ENCODE assay signal across 8 cellular contexts in the genomic region with DNA sequence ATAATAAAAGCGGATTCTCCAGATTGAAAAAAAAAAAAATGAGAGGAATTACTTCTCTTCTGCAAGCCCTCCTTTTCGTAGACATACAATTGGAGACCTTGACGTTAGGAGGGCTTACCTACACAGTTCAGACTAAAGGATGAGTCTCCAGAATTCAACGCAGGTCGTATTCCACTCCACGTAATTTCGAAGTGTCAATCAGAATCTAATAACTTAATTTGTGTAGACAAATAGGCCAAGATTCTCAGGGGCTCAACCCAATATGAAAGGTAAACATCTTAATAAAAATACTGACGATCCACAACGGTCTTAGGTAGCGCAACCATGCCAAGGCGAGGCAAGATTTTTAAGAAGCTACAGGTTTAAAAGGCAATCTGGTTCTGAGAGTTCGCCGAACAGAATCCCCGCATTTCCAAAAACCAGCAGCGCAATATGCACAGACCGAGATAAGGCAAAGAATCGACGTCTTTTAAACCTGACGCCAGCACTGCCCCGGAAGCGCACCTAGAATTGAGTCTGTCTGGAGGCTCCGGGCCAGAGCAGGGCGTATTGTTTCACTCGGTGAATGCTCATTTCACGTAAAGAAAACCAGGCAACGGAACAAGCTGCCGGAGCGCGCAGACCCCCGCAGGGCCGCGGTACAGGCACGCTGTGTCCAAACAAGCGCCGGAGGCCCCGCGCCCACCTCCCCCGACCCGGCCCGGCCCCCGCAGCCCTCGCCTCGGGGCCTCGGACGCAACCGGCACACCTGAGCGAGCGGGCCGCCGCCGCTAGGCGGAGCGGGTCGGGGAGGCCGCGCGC. TPM values are rescaled to one million over a fixed set of nuclear protein-coding genes. Genes with fewer than 3 reads are reported as not detected.
A peak's percentile ranks its signal among the peaks of the same experiment; 100 is the strongest.
DNase-seq lines count a peak whose midpoint lies in the region; ATAC-seq and TF ChIP-seq lines count a peak whose summit lies in the region.

No MANE protein-coding gene starts in this region.

- in situ Hi-C loops in GM13976 (cut with MboI; ENCODE audit: low sequenced_read_pairs, unreplicated experiment): no loop called here

- H3K36me3 ChIP-seq in parathyroid adenoma (ENCODE audit: control insufficient read depth, insufficient read depth, low read length): no peaks in the 10 kb centered on the region

- no peaks in the 10 kb centered on the region for H3K4me1 ChIP-seq in parathyroid adenoma

- no peaks in the 10 kb centered on the region for H3K27me3 ChIP-seq in parathyroid adenoma (ENCODE audit: control insufficient read depth, insufficient read depth, low read length)

- H3K36me3 Mint-ChIP-seq in activated T-helper 1 cell treated with anti-CD3 and anti-CD28 coated beads, Interleukin-12 subunit alpha, Interleukin-12 subunit beta, Interleukin-2, Interleukin-4 antibody, amounts not matched to agents 30 ng/mL and 10 ng/mL and 1 ng/mL, durations not matched to agents 14 hours and 24 hours and 36 hours (ENCODE audit: low read depth): no peaks in the 10 kb centered on the region

- H3K4me3 ChIP-seq in AG04449 (ENCODE audit: low read depth, low read length) (peak overlapping the region; percentile 98), parathyroid adenoma (ENCODE audit: low read depth, low read length) (peak overlapping the region; percentile 90)

- POLR2A ChIA-PET in AG04449 (lab: Yijun Ruan, JAX): interaction anchor here (0.5 to 1.5 kb wide), 5 partner anchors 13 to 308 kb away, joined by 3 to 8 read pairs (median 4); partner anchors contain the start of genes DNAAF1 and HSDL1

- H3K9ac ChIP-seq in parathyroid adenoma: peak overlapping the region; percentile 91

- TF ChIP-seq CTCF in AG04449 (IDR thresholded peaks at IDR 0.05; ENCODE audit: insufficient read depth, low read length, missing control alignments) (no peak), GM13976 (IDR thresholded peaks at IDR 0.05; ENCODE audit: borderline replicate concordance, control extremely low read depth, extremely low read depth, insufficient read depth, missing control alignments) (peak; percentile 16), parathyroid adenoma (IDR thresholded peaks at IDR 0.05) (peak; percentile 25)

- ATAC-seq in HG02798 (IDR thresholded peaks at IDR 0.05; ENCODE audit: poor library complexity, unreplicated experiment): peak; percentile 24

- H3K9me3 ChIP-seq in parathyroid adenoma (ENCODE audit: control insufficient read depth, low read length): no peaks in the 10 kb centered on the region

- H3K27ac Mint-ChIP-seq in activated T-helper 1 cell treated with anti-CD3 and anti-CD28 coated beads, Interleukin-12 subunit alpha, Interleukin-12 subunit beta, Interleukin-2, Interleukin-4 antibody, amounts not matched to agents 30 ng/mL and 10 ng/mL and 1 ng/mL, durations not matched to agents 14 hours and 24 hours and 36 hours: peak overlapping the region; percentile 95

- CTCF ChIA-PET in AG04449 (lab: Yijun Ruan, JAX): interaction anchor here (1.0 to 5.1 kb wide), 16 partner anchors 10 to 390 kb away, joined by 3 to 24 read pairs (median 4); partner anchors contain the start of gene TAF1C

- H3K4me1 Mint-ChIP-seq in activated T-helper 1 cell treated with anti-CD3 and anti-CD28 coated beads, Interleukin-12 subunit alpha, Interleukin-12 subunit beta, Interleukin-2, Interleukin-4 antibody, amounts not matched to agents 30 ng/mL and 10 ng/mL and 1 ng/mL, durations not matched to agents 14 hours and 24 hours and 36 hours (ENCODE audit: low read depth): peaks cover 26% of the 10 kb centered on the region

- H3K4me2 ChIP-seq in parathyroid adenoma (ENCODE audit: low read length): peak overlapping the region; percentile 98

- peaks cover 26% of the 10 kb centered on the region for H3K79me2 ChIP-seq in parathyroid adenoma

- peak overlapping the region; percentile 92 for H3K4me3 Mint-ChIP-seq in activated T-helper 1 cell treated with anti-CD3 and anti-CD28 coated beads, Interleukin-12 subunit alpha, Interleukin-12 subunit beta, Interleukin-2, Interleukin-4 antibody, amounts not matched to agents 30 ng/mL and 10 ng/mL and 1 ng/mL, durations not matched to agents 14 hours and 24 hours and 36 hours

- DNase-seq in AG04449 (ENCODE audit: low read depth, low spot score) (no peak), GM13976 (ENCODE audit: low spot score) (no peak), NCI-H2171 treated with DMSO at 0.1 percent for 48 hours (lab: John Stamatoyannopoulos, UW) (peak; percentile 74), head of caudate nucleus (peak in 33 of 42 donors; percentile 34 to 73 (median 55)), GM19240 (ENCODE audit: insufficient read length, low spot score) (no peak)
- DNase-seq in activated T-helper 1 cell treated with anti-CD3 and anti-CD28 coated beads, Interleukin-12 subunit alpha, Interleukin-12 subunit beta, Interleukin-2, Interleukin-4 antibody, amounts not matched to agents 30 ng/mL and 10 ng/mL and 1 ng/mL, durations not matched to agents 14 hours and 24 hours and 36 hours (ENCODE audit: low spot score): no peak

- no peaks in the 10 kb centered on the region for H3K27me3 Mint-ChIP-seq in activated T-helper 1 cell treated with anti-CD3 and anti-CD28 coated beads, Interleukin-12 subunit alpha, Interleukin-12 subunit beta, Interleukin-2, Interleukin-4 antibody, amounts not matched to agents 30 ng/mL and 10 ng/mL and 1 ng/mL, durations not matched to agents 14 hours and 24 hours and 36 hours (ENCODE audit: insufficient read depth)

- intact Hi-C loops in activated T-helper 1 cell treated with anti-CD3 and anti-CD28 coated beads, Interleukin-12 subunit alpha, Interleukin-12 subunit beta, Interleukin-2, Interleukin-4 antibody, amounts not matched to agents 30 ng/mL and 10 ng/mL and 1 ng/mL, durations not matched to agents 14 hours and 24 hours and 36 hours (cut with micrococcal nuclease): loop anchor here (1.0 to 10.0 kb wide), 8 partner anchors 17 to 389 kb away; partner anchors contain the start of genes DNAAF1, HSBP1, HSDL1 and MEAK7
- intact Hi-C loops in head of caudate nucleus (cut with DNase I): no loop called here

- peak overlapping the region; percentile 98 for H2AFZ ChIP-seq in parathyroid adenoma

- peak overlapping the region; percentile 81 for H3K27ac ChIP-seq in parathyroid adenoma

- no peaks in the 10 kb centered on the region for H3K9me3 Mint-ChIP-seq in activated T-helper 1 cell treated with anti-CD3 and anti-CD28 coated beads, Interleukin-12 subunit alpha, Interleukin-12 subunit beta, Interleukin-2, Interleukin-4 antibody, amounts not matched to agents 30 ng/mL and 10 ng/mL and 1 ng/mL, durations not matched to agents 14 hours and 24 hours and 36 hours

RNA-seq across cellular contexts. Expression of gene MBTPS1, which starts 0.6 kb away (rescaled TPM):
- 54.5 and 60.0 TPM in 2 replicates for total RNA-seq in activated T-helper 1 cell treated with anti-CD3 and anti-CD28 coated beads, Interleukin-12 subunit alpha, Interleukin-12 subunit beta, Interleukin-2, Interleukin-4 antibody, amounts not matched to agents 30 ng/mL and 10 ng/mL and 1 ng/mL, durations not matched to agents 14 hours and 24 hours and 36 hours

RNA-seq across cellular contexts. Expression of gene HSDL1, which starts 28.9 kb away (rescaled TPM):
- 19.2 and 23.1 TPM in 2 replicates for total RNA-seq in activated T-helper 1 cell treated with anti-CD3 and anti-CD28 coated beads, Interleukin-12 subunit alpha, Interleukin-12 subunit beta, Interleukin-2, Interleukin-4 antibody, amounts not matched to agents 30 ng/mL and 10 ng/mL and 1 ng/mL, durations not matched to agents 14 hours and 24 hours and 36 hours

RNA-seq across cellular contexts. Expression of gene DNAAF1, which starts 29.0 kb away (rescaled TPM):
- not detected in 2 replicates for total RNA-seq in activated T-helper 1 cell treated with anti-CD3 and anti-CD28 coated beads, Interleukin-12 subunit alpha, Interleukin-12 subunit beta, Interleukin-2, Interleukin-4 antibody, amounts not matched to agents 30 ng/mL and 10 ng/mL and 1 ng/mL, durations not matched to agents 14 hours and 24 hours and 36 hours

Comparison
In these comparisons a context has a peak if more than half of its experiments do, and no peak if none do; other contexts are left out.
1. DNase-seq: peak in NCI-H2171 treated with DMSO at 0.1 percent for 48 hours (single experiment) and head of caudate nucleus (33 of 42); none in AG04449 (single experiment), GM13976 (single experiment), activated T-helper 1 cell treated with anti-CD3 and anti-CD28 coated beads, Interleukin-12 subunit alpha, Interleukin-12 subunit beta, Interleukin-2, Interleukin-4 antibody, amounts not matched to agents 30 ng/mL and 10 ng/mL and 1 ng/mL, durations not matched to agents 14 hours and 24 hours and 36 hours (single experiment) and GM19240 (single experiment).